ENCODE assay signal across 22 cellular contexts in the genomic region with DNA sequence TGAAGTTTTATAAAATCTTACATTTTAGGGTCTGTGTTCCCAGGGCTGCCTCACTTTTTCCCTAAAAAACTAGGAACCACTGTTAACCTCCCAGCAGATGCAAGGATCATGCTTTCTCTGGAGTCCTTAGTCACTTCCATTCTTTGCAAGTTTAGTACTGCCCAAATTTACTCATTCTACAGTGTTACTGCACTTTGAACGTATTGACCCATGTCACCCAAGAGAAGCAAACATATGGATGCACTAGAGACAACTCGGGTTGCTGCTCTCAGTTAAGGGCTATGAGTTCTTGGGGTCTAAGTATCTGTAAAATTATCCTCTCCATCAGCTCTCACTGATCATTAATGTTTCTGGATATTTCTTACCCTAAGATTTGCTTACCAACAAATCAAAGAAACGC. TPM values are rescaled to one million over a fixed set of nuclear protein-coding genes. Genes with fewer than 3 reads are reported as not detected.
DNase-seq lines count a peak whose midpoint lies in the region; ATAC-seq and TF ChIP-seq lines count a peak whose summit lies in the region.
"Had no signal": no experiment of that assay in that cellular context is flagged by ENCODE, and none has a peak within 500 bp of the region (broad histone marks: within the 10 kb centered on the region; RNA-seq: fewer than 3 reads in every experiment).

No MANE protein-coding gene starts in this region.

- H3K4me1 ChIP-seq in liver (ENCODE audit: control insufficient read depth in 4 of 4, insufficient read depth in 4 of 4, low read length in 3 of 4), result peaks cover 3 to 22% (median 7%) of the 10 kb centered on the region in 4 donors
- H3K4me1 ChIP-seq in osteoblast (ENCODE audit: insufficient read depth, low read length), result peaks cover 2% of the 10 kb centered on the region

- H3K27ac ChIP-seq in liver (ENCODE audit: low read depth in 1 of 2, low read length in 2 of 2) (no peak overlapping the region), osteoblast (ENCODE audit: low read depth, low read length) (no peak overlapping the region)
- H3K27ac ChIP-seq: 22Rv1; A549; BLaER1 treated with 17β-estradiol and CSF1 and Interleukin-3, amounts not matched to agents 10 nM and 100 nM; C4-2B had no signal

- peaks cover 0 to 7% (median 3%) of the 10 kb centered on the region in 4 donors for H3K36me3 ChIP-seq in liver (ENCODE audit: control insufficient read depth in 4 of 4, insufficient read depth in 3 of 4, low read depth in 1 of 4, low read length in 3 of 4)
- peaks cover 3% of the 10 kb centered on the region for H3K36me3 ChIP-seq in osteoblast (ENCODE audit: insufficient read depth, low read length)

- DNase-seq in HuH-7.5 (ENCODE audit: low spot score) (peak; percentile 27), osteoblast (ENCODE audit: insufficient read length, low spot score, missing footprints) (peak; percentile 19), DMS 273 (lab: John Stamatoyannopoulos, UW; ENCODE audit: unreplicated experiment) (no peak)
- DNase-seq: AML-193; Caco-2; Calu3; CD4-positive, alpha-beta T cell; CD8-positive, alpha-beta T cell; DMS 273 treated with DMSO at 0.1 percent for 48 hours; DMS153; DMS53; DMS79; DND-41; EL; GDM1 had no signal

- H4K20me1 ChIP-seq in osteoblast (ENCODE audit: insufficient read depth, low read length), result no peaks in the 10 kb centered on the region

- H3K79me2 ChIP-seq in osteoblast (ENCODE audit: insufficient read depth, low read length), result no peaks in the 10 kb centered on the region

- no peak overlapping the region for H3K9ac ChIP-seq in liver (ENCODE audit: low read depth in 1 of 2, low read length in 2 of 2)
- H3K9ac ChIP-seq: BLaER1 treated with 17β-estradiol and CSF1 and Interleukin-3, amounts not matched to agents 10 nM and 100 nM had no signal

- no peak for TF ChIP-seq RAD21 in liver (IDR thresholded peaks at IDR 0.05)

- H3K4me3 ChIP-seq in liver (ENCODE audit: low read depth in 1 of 3, low read length in 3 of 3), result no peak overlapping the region
- no peak overlapping the region for H3K4me3 ChIP-seq in osteoblast (ENCODE audit: insufficient read depth, low read length)
- H3K4me3 ChIP-seq: A549; BLaER1 treated with 17β-estradiol and CSF1 and Interleukin-3, amounts not matched to agents 10 nM and 100 nM; GM12878 had no signal

- H3K27me3 ChIP-seq in liver (ENCODE audit: control insufficient read depth in 4 of 4, insufficient read depth in 4 of 4, low read length in 3 of 4), result no peaks in the 10 kb centered on the region
- H3K27me3 ChIP-seq in osteoblast (ENCODE audit: insufficient read depth, low read length), result no peaks in the 10 kb centered on the region
- H3K27me3 ChIP-seq: BLaER1 treated with 17β-estradiol and CSF1 and Interleukin-3, amounts not matched to agents 10 nM and 100 nM had no signal

- H3K9me3 ChIP-seq in liver (ENCODE audit: control insufficient read depth in 4 of 4, low read length in 3 of 4) (no peaks in the 10 kb centered on the region), osteoblast (ENCODE audit: low read depth, low read length) (no peaks in the 10 kb centered on the region)
- H3K9me3 ChIP-seq: A549; BLaER1 treated with 17β-estradiol and CSF1 and Interleukin-3, amounts not matched to agents 10 nM and 100 nM; Caco-2 had no signal

- no peak for TF ChIP-seq CTCF in liver (IDR thresholded peaks at IDR 0.05; ENCODE audit: low read depth, low read length, missing input control)
- TF ChIP-seq CTCF in osteoblast (IDR thresholded peaks at IDR 0.05; ENCODE audit: extremely low read depth, low read depth, low read length), result no peak

- 59% methylated on average over 3 of the region's 3 CpGs for WGBS in liver

- H2AFZ ChIP-seq in osteoblast (ENCODE audit: low read length), result no peak overlapping the region

- H3K4me2 ChIP-seq in osteoblast (ENCODE audit: insufficient read depth, low read length), result no peak overlapping the region
- H3K4me2 ChIP-seq: A549; BLaER1 treated with 17β-estradiol and CSF1 and Interleukin-3, amounts not matched to agents 10 nM and 100 nM had no signal

- no peak for ATAC-seq in HG02938 (IDR thresholded peaks at IDR 0.05; ENCODE audit: unreplicated experiment)
- ATAC-seq: A549; CD8-positive, alpha-beta T cell; GM12878 had no signal

TF ChIP-seq in liver, 16 proteins besides CTCF, POLR2A, EP300 and RAD21:
- TF ChIP-seq, protein P1, sequence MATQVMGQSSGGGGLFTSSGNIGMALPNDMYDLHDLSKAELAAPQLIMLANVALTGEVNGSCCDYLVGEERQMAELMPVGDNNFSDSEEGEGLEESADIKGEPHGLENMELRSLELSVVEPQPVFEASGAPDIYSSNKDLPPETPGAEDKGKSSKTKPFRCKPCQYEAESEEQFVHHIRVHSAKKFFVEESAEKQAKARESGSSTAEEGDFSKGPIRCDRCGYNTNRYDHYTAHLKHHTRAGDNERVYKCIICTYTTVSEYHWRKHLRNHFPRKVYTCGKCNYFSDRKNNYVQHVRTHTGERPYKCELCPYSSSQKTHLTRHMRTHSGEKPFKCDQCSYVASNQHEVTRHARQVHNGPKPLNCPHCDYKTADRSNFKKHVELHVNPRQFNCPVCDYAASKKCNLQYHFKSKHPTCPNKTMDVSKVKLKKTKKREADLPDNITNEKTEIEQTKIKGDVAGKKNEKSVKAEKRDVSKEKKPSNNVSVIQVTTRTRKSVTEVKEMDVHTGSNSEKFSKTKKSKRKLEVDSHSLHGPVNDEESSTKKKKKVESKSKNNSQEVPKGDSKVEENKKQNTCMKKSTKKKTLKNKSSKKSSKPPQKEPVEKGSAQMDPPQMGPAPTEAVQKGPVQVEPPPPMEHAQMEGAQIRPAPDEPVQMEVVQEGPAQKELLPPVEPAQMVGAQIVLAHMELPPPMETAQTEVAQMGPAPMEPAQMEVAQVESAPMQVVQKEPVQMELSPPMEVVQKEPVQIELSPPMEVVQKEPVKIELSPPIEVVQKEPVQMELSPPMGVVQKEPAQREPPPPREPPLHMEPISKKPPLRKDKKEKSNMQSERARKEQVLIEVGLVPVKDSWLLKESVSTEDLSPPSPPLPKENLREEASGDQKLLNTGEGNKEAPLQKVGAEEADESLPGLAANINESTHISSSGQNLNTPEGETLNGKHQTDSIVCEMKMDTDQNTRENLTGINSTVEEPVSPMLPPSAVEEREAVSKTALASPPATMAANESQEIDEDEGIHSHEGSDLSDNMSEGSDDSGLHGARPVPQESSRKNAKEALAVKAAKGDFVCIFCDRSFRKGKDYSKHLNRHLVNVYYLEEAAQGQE (IDR thresholded peaks at IDR 0.05), result no peak
- TF ChIP-seq, protein P2, sequence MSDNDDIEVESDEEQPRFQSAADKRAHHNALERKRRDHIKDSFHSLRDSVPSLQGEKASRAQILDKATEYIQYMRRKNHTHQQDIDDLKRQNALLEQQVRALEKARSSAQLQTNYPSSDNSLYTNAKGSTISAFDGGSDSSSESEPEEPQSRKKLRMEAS (IDR thresholded peaks at IDR 0.05), result no peak
- TF ChIP-seq SP1 (IDR thresholded peaks at IDR 0.05) (no peak), FOXA1 (IDR thresholded peaks at IDR 0.05) (no peak), HNF4A (conservative IDR thresholded peaks at IDR 0.05) (peak; percentile 30 to 52), YY1 (IDR thresholded peaks at IDR 0.05) (no peak)

RNA-seq across cellular contexts. Expression of a gene that starts 59.0 kb away (rescaled TPM):
- total RNA-seq in liver (10 to 100 TPM; 13.3 to 23.3 TPM), osteoblast (15.6 and 16.3 TPM in 2 replicates)
- polyA plus RNA-seq in liver, result 10 to 100 TPM; 11.3 to 14.5 TPM
